Comparison of ENCODE assay signal across 9 cellular contexts in genomic region chr14:22824711-22825359, GRCh38. TPM values are rescaled to one million over a fixed set of nuclear protein-coding genes. Genes with fewer than 3 reads are reported as not detected.
DNase-seq lines count a peak whose midpoint lies in the region; FAIRE-seq and TF ChIP-seq lines count a peak whose summit lies in the region.
"Had no signal": no experiment of that assay in that cellular context is flagged by ENCODE, and none has a peak within 500 bp of the region (broad histone marks: within the 10 kb centered on the region; RNA-seq: fewer than 3 reads in every experiment).

No MANE protein-coding gene starts in this region.

- H3K9me3 Mint-ChIP-seq in T-helper 2 cell treated with Interferon-gamma antibody and Interleukin-4, amounts not matched to agents 5 μg/mL and 100 μg/mL, for 36 hours = peaks cover 3% of the 10 kb centered on the region
- H3K9me3 Mint-ChIP-seq: activated naive CD4-positive, alpha-beta T cell treated with anti-CD3 and anti-CD28 coated beads, Interleukin-2, amount 50 U/mL, for 24 hours had no signal

- H3K4me2 ChIP-seq in keratinocyte (ENCODE audit: control insufficient read depth, extremely low read depth, insufficient read depth, low read depth, low read length) = peak overlapping the region; percentile 11

- H3K27me3 ChIP-seq in keratinocyte (ENCODE audit: control insufficient read depth, extremely low read depth, insufficient read depth, low read length) (no peaks in the 10 kb centered on the region), tibial artery (no peaks in the 10 kb centered on the region), vagina (no peaks in the 10 kb centered on the region)

- peaks cover 11% of the 10 kb centered on the region for H3K27me3 Mint-ChIP-seq in T-helper 2 cell treated with Interferon-gamma antibody and Interleukin-4, amounts not matched to agents 5 μg/mL and 100 μg/mL, for 36 hours (ENCODE audit: low read depth)
- H3K27me3 Mint-ChIP-seq: activated naive CD4-positive, alpha-beta T cell treated with anti-CD3 and anti-CD28 coated beads, Interleukin-2, amount 50 U/mL, for 24 hours had no signal

- peaks cover 2% of the 10 kb centered on the region for H3K79me2 ChIP-seq in keratinocyte (ENCODE audit: control insufficient read depth, insufficient read depth, low read length)

- H3K36me3 ChIP-seq in keratinocyte (ENCODE audit: control insufficient read depth in 2 of 2, extremely low read depth in 1 of 2, insufficient read depth in 2 of 2, low read length in 2 of 2) = no peaks in the 10 kb centered on the region
- no peaks in the 10 kb centered on the region for H3K36me3 ChIP-seq in tibial artery
- H3K36me3 ChIP-seq in vagina = no peaks in the 10 kb centered on the region

- H3K9ac ChIP-seq in keratinocyte (ENCODE audit: control insufficient read depth, extremely low read depth, insufficient read depth, low read length) = no peak overlapping the region

- H3K4me3 ChIP-seq in AG09309 (ENCODE audit: control insufficient read depth, low read depth, low read length) (no peak overlapping the region), HFF-Myc (replicated peaks; ENCODE audit: low read depth, low read length) (no peak overlapping the region), keratinocyte (ENCODE audit: control insufficient read depth in 2 of 3, extremely low read depth in 1 of 3, insufficient read depth in 2 of 3, low read depth in 1 of 3, low read length in 3 of 3) (no peak overlapping the region), tibial artery (no peak overlapping the region), vagina (no peak overlapping the region)

- FAIRE-seq in keratinocyte (lab: Jason Lieb, UNC) = peak; percentile 93

- DNase-seq in AG09309 (ENCODE audit: low read depth) = peak; percentile 81
- DNase-seq in HFF-Myc (ENCODE audit: extremely low read depth, low read depth) = peak; percentile 92
- peak; percentile 13 for DNase-seq in T-helper 2 cell treated with Interferon-gamma antibody and Interleukin-4, amounts not matched to agents 5 μg/mL and 100 μg/mL, for 36 hours (ENCODE audit: low spot score)
- no peak for DNase-seq in keratinocyte (ENCODE audit: low read depth, low spot score)
- DNase-seq in tibial artery = no peak
- DNase-seq in substantia nigra (lab: John Stamatoyannopoulos, UW) = no peak
- DNase-seq in NCI-H1694 treated with DMSO at 0.1 percent for 48 hours (lab: John Stamatoyannopoulos, UW) = no peak
- DNase-seq in vagina (ENCODE audit: extremely low spot score in 2 of 2) = no peak

- H3K27ac Mint-ChIP-seq in T-helper 2 cell treated with Interferon-gamma antibody and Interleukin-4, amounts not matched to agents 5 μg/mL and 100 μg/mL, for 36 hours = no peak overlapping the region

- intact Hi-C loops in tibial artery (cut with DNase I; ENCODE audit: low total_unique reads) (loop anchor here (5.0 to 10.0 kb wide), 2 partner anchors 42 to 260 kb away; no protein-coding TSS in a partner anchor), vagina (cut with DNase I) (no loop called here)

- H3K9me1 ChIP-seq in keratinocyte (ENCODE audit: control insufficient read depth, extremely low read depth, insufficient read depth, low read length) = no peaks in the 10 kb centered on the region

- peak overlapping the region; percentile 15 for H3K27ac ChIP-seq in keratinocyte (ENCODE audit: control insufficient read depth, insufficient read depth, low read length)
- H3K27ac ChIP-seq in tibial artery = no peak overlapping the region
- H3K27ac ChIP-seq in substantia nigra (ENCODE audit: low read depth, low read length, poor library complexity, severe bottlenecking) = no peak overlapping the region
- no peak overlapping the region for H3K27ac ChIP-seq in vagina

- peaks cover 30% of the 10 kb centered on the region for H3K4me1 ChIP-seq in keratinocyte (ENCODE audit: control insufficient read depth, extremely low read depth, insufficient read depth, low read length)
- H3K4me1 ChIP-seq in tibial artery = peaks cover 0 to 22% (median 17%) of the 10 kb centered on the region in 4 donors
- H3K4me1 ChIP-seq in vagina = peaks cover 5% of the 10 kb centered on the region

- dilution Hi-C loops in keratinocyte (cut with MboI; ENCODE audit: extremely low pct_ligation_motif_present, low sequenced_read_pairs) = no loop called here

- peak overlapping the region; percentile 52 for H2AFZ ChIP-seq in keratinocyte (ENCODE audit: control insufficient read depth, low read length)

- no peaks in the 10 kb centered on the region for H4K20me1 ChIP-seq in keratinocyte (ENCODE audit: control insufficient read depth, extremely low read depth, insufficient read depth, low read length)

- H3K36me3 Mint-ChIP-seq in T-helper 2 cell treated with Interferon-gamma antibody and Interleukin-4, amounts not matched to agents 5 μg/mL and 100 μg/mL, for 36 hours (ENCODE audit: low read depth) = peaks cover 6% of the 10 kb centered on the region
- H3K36me3 Mint-ChIP-seq: activated naive CD4-positive, alpha-beta T cell treated with anti-CD3 and anti-CD28 coated beads, Interleukin-2, amount 50 U/mL, for 24 hours had no signal

- no peaks in the 10 kb centered on the region for H3K9me3 ChIP-seq in keratinocyte (ENCODE audit: control insufficient read depth, low read depth, low read length)
- H3K9me3 ChIP-seq in tibial artery = no peaks in the 10 kb centered on the region
- H3K9me3 ChIP-seq in vagina = no peaks in the 10 kb centered on the region

- peak overlapping the region; percentile 49 for H3K4me3 Mint-ChIP-seq in T-helper 2 cell treated with Interferon-gamma antibody and Interleukin-4, amounts not matched to agents 5 μg/mL and 100 μg/mL, for 36 hours

- TF ChIP-seq CTCF in AG09309 (IDR thresholded peaks at IDR 0.05; ENCODE audit: control insufficient read depth, insufficient read depth, low read depth, low read length, missing control alignments) (no peak), HFF-Myc (IDR thresholded peaks at IDR 0.05; ENCODE audit: low read depth, low read length, missing control alignments) (no peak), keratinocyte (optimal IDR thresholded peaks at IDR 0.05 in 1 of 3, IDR thresholded peaks at IDR 0.05 in 1 of 3, conservative IDR thresholded peaks at IDR 0.05 in 1 of 3; ENCODE audit: extremely low read depth in 1 of 3, insufficient read depth in 2 of 3, low read length in 3 of 3) (no peak), tibial artery (IDR thresholded peaks at IDR 0.05) (no peak), vagina (IDR thresholded peaks at IDR 0.05) (no peak)

- peaks cover 36% of the 10 kb centered on the region for H3K4me1 Mint-ChIP-seq in T-helper 2 cell treated with Interferon-gamma antibody and Interleukin-4, amounts not matched to agents 5 μg/mL and 100 μg/mL, for 36 hours (ENCODE audit: low read depth)

- no peak for TF ChIP-seq POLR2A in vagina (IDR thresholded peaks at IDR 0.05)

RNA-seq across cellular contexts. Expression of gene MRPL52, which starts 4.9 kb away (rescaled TPM):
- polyA plus RNA-seq in keratinocyte = 56.0 to 104 TPM (median 82.0 TPM) in 3 replicates
- polyA plus RNA-seq in keratinocyte (2011; ENCODE audit: low read depth) = 181 TPM
- 28.8 and 37.2 TPM in 2 replicates for polyA plus RNA-seq in keratinocyte (2011; cell fraction: cytosol; rRNA removed)
- 24.4 and 31.9 TPM in 2 replicates for polyA plus RNA-seq in keratinocyte (2011; cell fraction: nucleus; rRNA removed)
- polyA plus RNA-seq in keratinocyte (2012; ENCODE audit: low replicate concordance) = 93.4 and 197 TPM in 2 replicates
- 8.2 to 15.9 TPM (median 12.9 TPM) in 3 replicates for polyA minus RNA-seq in keratinocyte
- polyA minus RNA-seq in keratinocyte (2011; cell fraction: cytosol; rRNA and poly(A)+ RNA removed) = 78.5 TPM
- polyA minus RNA-seq in keratinocyte (2011; cell fraction: nucleus; rRNA and poly(A)+ RNA removed) = 5.8 and 9.2 TPM in 2 replicates
- total RNA-seq in vagina = 68.0 TPM

RNA-seq across cellular contexts. Expression of gene SLC7A7, which starts 9.6 kb away (rescaled TPM):
- 0.20 to 0.65 TPM (median 0.33 TPM) in 3 replicates for polyA plus RNA-seq in keratinocyte
- polyA plus RNA-seq in keratinocyte (2011; ENCODE audit: low read depth) = not detected
- polyA plus RNA-seq in keratinocyte (2011; cell fraction: cytosol; rRNA removed) = 0.13 and 0.22 TPM in 2 replicates
- 0.73 and 0.95 TPM in 2 replicates for polyA plus RNA-seq in keratinocyte (2011; cell fraction: nucleus; rRNA removed)
- polyA plus RNA-seq in keratinocyte (2012; ENCODE audit: low replicate concordance) = 0.30 and 0.34 TPM in 2 replicates
- polyA minus RNA-seq in keratinocyte = 0.29 to 0.36 TPM in 2 of 3 replicates, not detected in the other
- not detected for polyA minus RNA-seq in keratinocyte (2011; cell fraction: cytosol; rRNA and poly(A)+ RNA removed)
- 0.32 TPM in 1 of 2 replicates, not detected in the other for polyA minus RNA-seq in keratinocyte (2011; cell fraction: nucleus; rRNA and poly(A)+ RNA removed)
- total RNA-seq in vagina = 7.4 TPM

RNA-seq across cellular contexts. Expression of gene MMP14, which starts 11.6 kb away (rescaled TPM):
- 185 to 355 TPM (median 246 TPM) in 3 replicates for polyA plus RNA-seq in keratinocyte
- polyA plus RNA-seq in keratinocyte (2011; ENCODE audit: low read depth) = 38.1 TPM
- polyA plus RNA-seq in keratinocyte (2011; cell fraction: cytosol; rRNA removed) = 52.3 and 79.2 TPM in 2 replicates
- 794 and 868 TPM in 2 replicates for polyA plus RNA-seq in keratinocyte (2011; cell fraction: nucleus; rRNA removed)
- polyA plus RNA-seq in keratinocyte (2012; ENCODE audit: low replicate concordance) = 99.7 and 290 TPM in 2 replicates
- polyA minus RNA-seq in keratinocyte = 235 to 587 TPM (median 267 TPM) in 3 replicates
- 209 TPM for polyA minus RNA-seq in keratinocyte (2011; cell fraction: cytosol; rRNA and poly(A)+ RNA removed)
- 532 and 668 TPM in 2 replicates for polyA minus RNA-seq in keratinocyte (2011; cell fraction: nucleus; rRNA and poly(A)+ RNA removed)
- 187 TPM for total RNA-seq in vagina

RNA-seq across cellular contexts. Expression of gene LRP10, which starts 46.7 kb away (rescaled TPM):
- 36.7 to 79.4 TPM (median 62.5 TPM) in 3 replicates for polyA plus RNA-seq in keratinocyte
- polyA plus RNA-seq in keratinocyte (2011; ENCODE audit: low read depth) = 43.9 TPM
- 44.1 and 73.2 TPM in 2 replicates for polyA plus RNA-seq in keratinocyte (2011; cell fraction: cytosol; rRNA removed)
- 131 and 159 TPM in 2 replicates for polyA plus RNA-seq in keratinocyte (2011; cell fraction: nucleus; rRNA removed)
- 95.0 and 106 TPM in 2 replicates for polyA plus RNA-seq in keratinocyte (2012; ENCODE audit: low replicate concordance)
- 110 to 463 TPM (median 142 TPM) in 3 replicates for polyA minus RNA-seq in keratinocyte
- 143 TPM for polyA minus RNA-seq in keratinocyte (2011; cell fraction: cytosol; rRNA and poly(A)+ RNA removed)
- 194 and 209 TPM in 2 replicates for polyA minus RNA-seq in keratinocyte (2011; cell fraction: nucleus; rRNA and poly(A)+ RNA removed)
- 137 TPM for total RNA-seq in vagina

RNA-seq across cellular contexts. Expression of gene REM2, which starts 58.2 kb away (rescaled TPM):
- polyA plus RNA-seq in keratinocyte = 0.04 to 0.06 TPM (median 0.05 TPM) in 3 replicates
- polyA plus RNA-seq in keratinocyte (2011; ENCODE audit: low read depth) = not detected
- 0.06 TPM in 1 of 2 replicates, not detected in the other for polyA plus RNA-seq in keratinocyte (2011; cell fraction: cytosol; rRNA removed)
- polyA plus RNA-seq in keratinocyte (2011; cell fraction: nucleus; rRNA removed) = 0.20 and 0.25 TPM in 2 replicates
- 0.87 TPM in 1 of 2 replicates, not detected in the other for polyA plus RNA-seq in keratinocyte (2012; ENCODE audit: low replicate concordance)
- polyA minus RNA-seq in keratinocyte = not detected in 3 replicates
- polyA minus RNA-seq in keratinocyte (2011; cell fraction: cytosol; rRNA and poly(A)+ RNA removed) = not detected
- 0.32 TPM in 1 of 2 replicates, not detected in the other for polyA minus RNA-seq in keratinocyte (2011; cell fraction: nucleus; rRNA and poly(A)+ RNA removed)
- 3.9 TPM for total RNA-seq in vagina

Comparison
In these comparisons a context has a peak if more than half of its experiments do, and no peak if none do; other contexts are left out.
1. DNase-seq: peak in AG09309 (single experiment), HFF-Myc (single experiment) and T-helper 2 cell treated with Interferon-gamma antibody and Interleukin-4, amounts not matched to agents 5 μg/mL and 100 μg/mL, for 36 hours (single experiment); none in keratinocyte (single experiment), tibial artery (0 of 2), substantia nigra (0 of 49), NCI-H1694 treated with DMSO at 0.1 percent for 48 hours (single experiment) and vagina (0 of 2).